ENCODE assay signal across 12 cellular contexts in genomic region chr16:85313541-85314208, GRCh38.
DNase-seq lines count a peak whose midpoint lies in the region; ATAC-seq, FAIRE-seq and TF ChIP-seq lines count a peak whose summit lies in the region.
"Had no signal": no experiment of that assay in that cellular context is flagged by ENCODE, and none has a peak within 500 bp of the region (broad histone marks: within the 10 kb centered on the region; RNA-seq: fewer than 3 reads in every experiment).

No MANE protein-coding gene starts in this region.

- in situ Hi-C loops in IMR-90 (cut with MboI; ENCODE audit: low sequenced_read_pairs), result no loop called here

- peak overlapping the region; percentile 85 for H3K27ac Mint-ChIP-seq in neural progenitor cell
- H3K27ac Mint-ChIP-seq: activated T-helper 17 cell treated with anti-CD3 and anti-CD28 coated beads, Interleukin-2, amount 50 U/mL, for 72 hours had no signal

- H2BK20ac ChIP-seq in IMR-90 (ENCODE audit: low read depth, low read length), result no peak overlapping the region
- H2BK20ac ChIP-seq in H1 (ENCODE audit: low read length), result peak overlapping the region; percentile 88

- peak overlapping the region in 1 of 2 experiments; percentile 24; a peak in 1 of 4 replicates for H4K8ac ChIP-seq in IMR-90 (ENCODE audit: low read depth in 2 of 2, low read length in 2 of 2)
- H4K8ac ChIP-seq in H1 (ENCODE audit: extremely low read depth, insufficient read depth, low read length), result no peak overlapping the region

- TF ChIP-seq EP300 in H1 (IDR thresholded peaks at IDR 0.05; ENCODE audit: borderline replicate concordance in 1 of 2, low read depth in 2 of 2, low read length in 2 of 2), result no peak

- H3K14ac ChIP-seq in IMR-90 (replicated peaks; ENCODE audit: low read depth, low read length) (0 out of 2 replicates have a peak overlapping the region, but pooled peaks have one; percentile 25), H1 (ENCODE audit: insufficient read length) (no peak overlapping the region)

- H3K9me3 Mint-ChIP-seq in neural progenitor cell, result no peaks in the 10 kb centered on the region
- H3K9me3 Mint-ChIP-seq: activated T-helper 17 cell treated with anti-CD3 and anti-CD28 coated beads, Interleukin-2, amount 50 U/mL, for 72 hours had no signal

- H2BK5ac ChIP-seq in IMR-90 (ENCODE audit: low read depth, low read length, poor library complexity, severe bottlenecking) (no peak overlapping the region), H1 (ENCODE audit: low read depth, low read length) (peak overlapping the region; percentile 97)

- TF ChIP-seq POLR2A in IMR-90 (IDR thresholded peaks at IDR 0.05; ENCODE audit: low read depth, low read length) (no peak), H1 (IDR thresholded peaks at IDR 0.05; ENCODE audit: control extremely low read depth in 1 of 2, low read depth in 2 of 2, low read length in 2 of 2) (no peak)

- POLR2A ChIA-PET in IMR-90 (lab: Charles Lee; ENCODE audit: unreplicated experiment) (no interaction called here), H1 (lab: Charles Lee; ENCODE audit: partially characterized antibody) (interaction anchor here (1.0 to 1.2 kb wide), 2 partner anchors 21 to 81 kb away, joined by 3 to 5 read pairs; no protein-coding TSS in a partner anchor)

- H3K4me2 ChIP-seq in BLaER1, result peak overlapping the region; percentile 98
- no peak overlapping the region for H3K4me2 ChIP-seq in IMR-90 (ENCODE audit: low read depth, low read length)
- peak overlapping the region in 1 of 2 experiments; percentile 34; a peak in 1 of 4 replicates for H3K4me2 ChIP-seq in H1 (ENCODE audit: insufficient read depth in 1 of 2, low read depth in 2 of 2, low read length in 2 of 2)
- peak overlapping the region; percentile 62 for H3K4me2 ChIP-seq in neural progenitor cell

- CTCF ChIA-PET in IMR-90 (lab: Yijun Ruan, JAX) (interaction anchor here (0.8 kb wide), 1 partner anchor 61 kb away, joined by 3 read pairs; no protein-coding TSS in a partner anchor), H1 (lab: Charles Lee; ENCODE audit: partially characterized antibody) (interaction anchor here (0.6 to 10.6 kb wide), 27 partner anchors 9 to 238 kb away, joined by 3 to 69 read pairs (median 3); no protein-coding TSS in a partner anchor)

- peak overlapping the region; percentile 77 for H3K9ac ChIP-seq in BLaER1
- no peak overlapping the region for H3K9ac ChIP-seq in IMR-90 (ENCODE audit: low read depth, low read length)
- H3K9ac ChIP-seq in H1 (replicated peaks in 1 of 4; ENCODE audit: extremely low read depth in 1 of 4, low read depth in 3 of 4, low read length in 3 of 4), result no peak overlapping the region
- H3K9ac ChIP-seq in neural progenitor cell, result no peak overlapping the region

- H3F3A ChIP-seq in neural progenitor cell (ENCODE audit: low read depth), result peaks cover 16% of the 10 kb centered on the region

- H2BK12ac ChIP-seq in H1 (ENCODE audit: low read depth, low read length), result peak overlapping the region; percentile 99

- H2AK9ac ChIP-seq in IMR-90 (replicated peaks; ENCODE audit: low read depth, low read length, poor library complexity), result peak overlapping the region; percentile 35

- H4K91ac ChIP-seq in IMR-90 (ENCODE audit: insufficient read depth, low read depth, low read length), result no peak overlapping the region
- H4K91ac ChIP-seq in H1 (replicated peaks; ENCODE audit: insufficient read length, low read length), result peak overlapping the region; percentile 20

- H3K27me3 Mint-ChIP-seq in neural progenitor cell (ENCODE audit: insufficient read depth, low read depth), result peaks cover 9% of the 10 kb centered on the region

- no peak for TF ChIP-seq RAD21 in IMR-90 (IDR thresholded peaks at IDR 0.05; ENCODE audit: low read length)
- no peak for TF ChIP-seq RAD21 in H1 (IDR thresholded peaks at IDR 0.05 in 1 of 2, conservative IDR thresholded peaks at IDR 0.05 in 1 of 2; ENCODE audit: low read depth in 2 of 2, low read length in 2 of 2)

- peaks cover 69% of the 10 kb centered on the region for H3K4me1 Mint-ChIP-seq in neural progenitor cell
- H3K4me1 Mint-ChIP-seq: activated T-helper 17 cell treated with anti-CD3 and anti-CD28 coated beads, Interleukin-2, amount 50 U/mL, for 72 hours had no signal

- H3K4me1 ChIP-seq in BLaER1 (peaks cover 96% of the 10 kb centered on the region), IMR-90 (ENCODE audit: control insufficient read depth, insufficient read depth, low read length) (peaks cover 14% of the 10 kb centered on the region), H1 (replicated peaks in 1 of 4; ENCODE audit: control insufficient read depth in 3 of 4, insufficient read depth in 4 of 4, low read length in 3 of 4) (peaks cover 7 to 56% (median 40%) of the 10 kb centered on the region in 4 experiments), neural progenitor cell (peaks cover 48% of the 10 kb centered on the region)

- peaks cover 30 to 59% of the 10 kb centered on the region in 2 experiments for H3K79me1 ChIP-seq in IMR-90 (ENCODE audit: low read depth in 1 of 2, low read length in 2 of 2)
- peaks cover 3% of the 10 kb centered on the region for H3K79me1 ChIP-seq in H1 (ENCODE audit: low read depth, low read length)

- H3K56ac ChIP-seq in IMR-90 (ENCODE audit: extremely low read depth, insufficient read depth, low read length), result no peak overlapping the region
- H3K56ac ChIP-seq in H1 (replicated peaks; ENCODE audit: insufficient read length, low read depth, low read length), result no peak overlapping the region

- H3K4ac ChIP-seq in IMR-90 (ENCODE audit: low read depth, low read length) (0 out of 2 replicates have a peak overlapping the region, but pooled peaks have one; percentile 15), H1 (replicated peaks; ENCODE audit: insufficient read length, low read depth, low read length) (peak overlapping the region; percentile 12)

- H3K18ac ChIP-seq in IMR-90 (ENCODE audit: low read depth, low read length) (no peak overlapping the region), H1 (ENCODE audit: extremely low read depth, low read length) (peak overlapping the region; percentile 85)

- H3K27me3 ChIP-seq in BLaER1, result no peaks in the 10 kb centered on the region
- no peaks in the 10 kb centered on the region for H3K27me3 ChIP-seq in IMR-90 (ENCODE audit: control insufficient read depth, insufficient read depth, low read length)
- H3K27me3 ChIP-seq in H1 (replicated peaks in 1 of 4; ENCODE audit: control insufficient read depth in 3 of 4, extremely low read depth in 1 of 4, insufficient read depth in 3 of 4, low read length in 3 of 4), result 0 out of 7 replicates have a peak, but pooled peaks cover 0 to 4% (median 0%) of the 10 kb centered on the region in 4 experiments
- H3K27me3 ChIP-seq in neural progenitor cell, result peaks cover 20% of the 10 kb centered on the region

- DNase-seq in IMR-90, result peak; percentile 21
- no peak for DNase-seq in H1 (ENCODE audit: low read depth in 1 of 2, low spot score in 2 of 2)
- DNase-seq in neural progenitor cell (ENCODE audit: low spot score), result no peak
- no peak for DNase-seq in activated naive CD4-positive, alpha-beta T cell treated with Interleukin-2 at 50 U/mL for 16 hours
- no peak for DNase-seq in NCI-H1436 (lab: John Stamatoyannopoulos, UW)
- no peak for DNase-seq in RCC 7860 (ENCODE audit: low spot score)
- no peak for DNase-seq in LoVo (ENCODE audit: low spot score)
- DNase-seq: heart right ventricle had no signal

- H3K9me1 ChIP-seq in IMR-90 (ENCODE audit: insufficient read depth, low read length), result no peaks in the 10 kb centered on the region

- H3K23ac ChIP-seq in IMR-90 (ENCODE audit: low read depth, low read length) (peak overlapping the region; percentile 2; the same call in 1 of the 2 replicates), H1 (ENCODE audit: insufficient read length) (no peak overlapping the region)

- no peak overlapping the region for H2BK15ac ChIP-seq in IMR-90 (ENCODE audit: low read depth, low read length)
- H2BK15ac ChIP-seq in H1 (ENCODE audit: low read length), result peak overlapping the region; percentile 100

- BruUV-seq in IMR-90 (replicated peaks; lab: Mats Ljungman, UMichigan), result no TSS peak

- H3K4me3 Mint-ChIP-seq in neural progenitor cell, result peak overlapping the region; percentile 27
- H3K4me3 Mint-ChIP-seq: activated T-helper 17 cell treated with anti-CD3 and anti-CD28 coated beads, Interleukin-2, amount 50 U/mL, for 72 hours had no signal

- 61% methylated on average over 8 of the region's 9 CpGs; no CpG with 5 or more reads in 1 of the 2 experiments for WGBS in IMR-90 (ENCODE audit: extremely low coverage in 2 of 2, insufficient read length in 1 of 2), 2 experiments
- WGBS in H1 (ENCODE audit: extremely low coverage in 1 of 2, insufficient coverage in 1 of 2, insufficient read length in 1 of 2, insufficient replicate concordance in 2 of 2, low coverage in 1 of 2, low lambda C conversion rate in 2 of 2, missing lambda C conversion rate in 1 of 2), 2 experiments, result 83% methylated on average over 6 of the region's 9 CpGs; no CpG with 5 or more reads in 1 of the 2 experiments

- H3K4me3 ChIP-seq in BLaER1 (peak overlapping the region; percentile 46), IMR-90 (ENCODE audit: insufficient read depth, low read depth, low read length) (no peak overlapping the region), H1 (ENCODE audit: extremely low read depth in 1 of 4, insufficient read depth in 2 of 4, low read depth in 3 of 4, low read length in 4 of 4) (no peak overlapping the region), neural progenitor cell (no peak overlapping the region)
- H3K4me3 ChIP-seq: heart right ventricle had no signal

- 0 out of 2 replicates have a peak, but pooled peaks cover 2% of the 10 kb centered on the region for H3K23me2 ChIP-seq in H1 (ENCODE audit: low read depth, low read length)

- no peak overlapping the region for H4K5ac ChIP-seq in IMR-90 (ENCODE audit: low read depth, low read length)
- no peak overlapping the region for H4K5ac ChIP-seq in H1 (ENCODE audit: insufficient read length, low read depth, low read length)

- dilution Hi-C loops in IMR-90 (cut with HindIII; ENCODE audit: low sequenced_read_pairs, unreplicated experiment), result no loop called here

- ATAC-seq in IMR-90 (ENCODE audit: low read depth), result peak; percentile 44
- ATAC-seq: activated T-helper 17 cell treated with anti-CD3 and anti-CD28 coated beads, Interleukin-2, amount 50 U/mL, for 72 hours had no signal

- intact Hi-C loops in IMR-90 (cut with micrococcal nuclease), result no loop called here

- FAIRE-seq in H1 (lab: Jason Lieb, UNC) (no peak), RCC 7860 (lab: Jason Lieb, UNC) (no peak)
- FAIRE-seq: D721Med, GM18507 had no signal

- H3K9me3 ChIP-seq in BLaER1 (no peaks in the 10 kb centered on the region), IMR-90 (ENCODE audit: control insufficient read depth, insufficient read depth, low read length) (no peaks in the 10 kb centered on the region), H1 (ENCODE audit: insufficient read depth in 2 of 2, low read depth in 1 of 2, low read length in 1 of 2) (no peaks in the 10 kb centered on the region), neural progenitor cell (ENCODE audit: low read depth) (no peaks in the 10 kb centered on the region)
- H3K9me3 ChIP-seq: heart right ventricle had no signal

- no peaks in the 10 kb centered on the region for H3K36me3 Mint-ChIP-seq in neural progenitor cell

- no peaks in the 10 kb centered on the region for H4K20me1 ChIP-seq in BLaER1
- peaks cover 91% of the 10 kb centered on the region for H4K20me1 ChIP-seq in IMR-90 (ENCODE audit: insufficient read depth, low read length)
- peaks cover 0 to 1% of the 10 kb centered on the region in 2 experiments for H4K20me1 ChIP-seq in H1 (replicated peaks in 1 of 2; ENCODE audit: control insufficient read depth in 1 of 2, insufficient read depth in 2 of 2, low read length in 2 of 2)
- H4K20me1 ChIP-seq in neural progenitor cell (ENCODE audit: low read depth), result peaks cover 17% of the 10 kb centered on the region

- H3K36me3 ChIP-seq in BLaER1 (no peaks in the 10 kb centered on the region), IMR-90 (ENCODE audit: control insufficient read depth, insufficient read depth, low read length) (no peaks in the 10 kb centered on the region), H1 (ENCODE audit: control insufficient read depth in 2 of 4, insufficient read depth in 4 of 4, low read length in 3 of 4) (no peaks in the 10 kb centered on the region), neural progenitor cell (no peaks in the 10 kb centered on the region)
- H3K36me3 ChIP-seq: heart right ventricle had no signal

- H2BK120ac ChIP-seq in IMR-90 (ENCODE audit: low read depth, low read length) (no peak overlapping the region), H1 (replicated peaks; ENCODE audit: low read depth, low read length) (no peak overlapping the region)

- H2AFZ ChIP-seq in IMR-90 (replicated peaks; ENCODE audit: low read length, poor library complexity), result peak overlapping the region; percentile 24
- no peak overlapping the region for H2AFZ ChIP-seq in H1 (ENCODE audit: low read length)
- no peak overlapping the region for H2AFZ ChIP-seq in neural progenitor cell (replicated peaks)

- peak overlapping the region; percentile 91 for H3K27ac ChIP-seq in BLaER1
- no peak overlapping the region for H3K27ac ChIP-seq in IMR-90 (ENCODE audit: insufficient read depth, low read length)
- no peak overlapping the region for H3K27ac ChIP-seq in H1 (ENCODE audit: low read depth, low read length)
- no peak overlapping the region for H3K27ac ChIP-seq in neural progenitor cell
- H3K27ac ChIP-seq: heart right ventricle had no signal

- TF ChIP-seq CTCF in IMR-90 (conservative IDR thresholded peaks at IDR 0.05; ENCODE audit: low read depth, low read length) (no peak), H1 (IDR thresholded peaks at IDR 0.05; ENCODE audit: control extremely low read depth in 1 of 3, insufficient read depth in 1 of 3, low read depth in 1 of 3, low read length in 3 of 3) (no peak), neural progenitor cell (IDR thresholded peaks at IDR 0.05) (no peak)

- H3K79me2 ChIP-seq in H1 (ENCODE audit: control insufficient read depth in 1 of 2, insufficient read depth in 2 of 2, low read length in 2 of 2) (no peaks in the 10 kb centered on the region), neural progenitor cell (ENCODE audit: low read depth) (no peaks in the 10 kb centered on the region)

- H2AK5ac ChIP-seq in IMR-90 (ENCODE audit: low read depth, low read length) (peak overlapping the region; percentile 49), H1 (ENCODE audit: low read depth, low read length) (peak overlapping the region; percentile 89)
